Comparison of ENCODE assay signal across 9 cellular contexts in genomic region chr4:102299708-102300107, GRCh38. TPM values are rescaled to one million over a fixed set of nuclear protein-coding genes. Genes with fewer than 3 reads are reported as not detected.
DNase-seq lines count a peak whose midpoint lies in the region; ATAC-seq, FAIRE-seq and TF ChIP-seq lines count a peak whose summit lies in the region.
"Had no signal": no experiment of that assay in that cellular context is flagged by ENCODE, and none has a peak within 500 bp of the region (broad histone marks: within the 10 kb centered on the region; RNA-seq: fewer than 3 reads in every experiment).

No MANE protein-coding gene starts in this region.

- H3K27ac Mint-ChIP-seq in Calu3 (ENCODE audit: unreplicated experiment) (no peak overlapping the region), astrocyte (ENCODE audit: unreplicated experiment) (no peak overlapping the region)
- H3K27ac Mint-ChIP-seq in stimulated activated memory B cell treated with anti-CD40 and anti-IgM and Interleukin-4, amounts not matched to agents 10 μg/mL and 1 μg/mL and 100 μg/mL, for 72 hours: no peak overlapping the region
- H3K27ac Mint-ChIP-seq: activated naive CD4-positive, alpha-beta T cell treated with anti-CD3 and anti-CD28 coated beads, Interleukin-2, amount 50 U/mL, for 24 hours had no signal

- H3K4me3 ChIP-seq in astrocyte (ENCODE audit: insufficient read depth, low read depth, low read length): no peak overlapping the region

- no peaks in the 10 kb centered on the region for H3K9me3 Mint-ChIP-seq in Calu3 (ENCODE audit: low read depth, unreplicated experiment)
- no peaks in the 10 kb centered on the region for H3K9me3 Mint-ChIP-seq in astrocyte (ENCODE audit: unreplicated experiment)
- H3K9me3 Mint-ChIP-seq in stimulated activated memory B cell treated with anti-CD40 and anti-IgM and Interleukin-4, amounts not matched to agents 10 μg/mL and 1 μg/mL and 100 μg/mL, for 72 hours: no peaks in the 10 kb centered on the region
- H3K9me3 Mint-ChIP-seq: activated naive CD4-positive, alpha-beta T cell treated with anti-CD3 and anti-CD28 coated beads, Interleukin-2, amount 50 U/mL, for 24 hours had no signal

- no peaks in the 10 kb centered on the region for H3K4me1 ChIP-seq in astrocyte (ENCODE audit: insufficient read depth, low read length)

- no TSS peak for BruUV-seq in Calu3 (replicated peaks; lab: Mats Ljungman, UMichigan)

- H3K9ac ChIP-seq in astrocyte (ENCODE audit: low read length): no peak overlapping the region

- peaks cover 6% of the 10 kb centered on the region for H3K4me1 Mint-ChIP-seq in Calu3 (ENCODE audit: low read depth, unreplicated experiment)
- peaks cover 3% of the 10 kb centered on the region for H3K4me1 Mint-ChIP-seq in astrocyte (ENCODE audit: low read depth, unreplicated experiment)
- peaks cover 20% of the 10 kb centered on the region for H3K4me1 Mint-ChIP-seq in stimulated activated memory B cell treated with anti-CD40 and anti-IgM and Interleukin-4, amounts not matched to agents 10 μg/mL and 1 μg/mL and 100 μg/mL, for 72 hours

- TF ChIP-seq CTCF in Calu3 (IDR thresholded peaks at IDR 0.05; ENCODE audit: unreplicated experiment): peak; percentile 55
- TF ChIP-seq CTCF in astrocyte (IDR thresholded peaks at IDR 0.05; ENCODE audit: insufficient read depth, low read depth, low read length): peak; percentile 71

- no peaks in the 10 kb centered on the region for H3K79me2 ChIP-seq in astrocyte (ENCODE audit: insufficient read depth, low read length)

- H3K9me3 ChIP-seq in astrocyte (ENCODE audit: insufficient read depth, low read depth, low read length): no peaks in the 10 kb centered on the region

- no peak overlapping the region for H3K4me2 ChIP-seq in astrocyte (ENCODE audit: low read length)

- intact Hi-C loops in Calu3 (cut with micrococcal nuclease; ENCODE audit: unreplicated experiment): no loop called here

- no peaks in the 10 kb centered on the region for H3K27me3 Mint-ChIP-seq in Calu3 (ENCODE audit: unreplicated experiment)
- no peaks in the 10 kb centered on the region for H3K27me3 Mint-ChIP-seq in astrocyte (ENCODE audit: low read depth, unreplicated experiment)
- no peaks in the 10 kb centered on the region for H3K27me3 Mint-ChIP-seq in stimulated activated memory B cell treated with anti-CD40 and anti-IgM and Interleukin-4, amounts not matched to agents 10 μg/mL and 1 μg/mL and 100 μg/mL, for 72 hours
- H3K27me3 Mint-ChIP-seq: activated naive CD4-positive, alpha-beta T cell treated with anti-CD3 and anti-CD28 coated beads, Interleukin-2, amount 50 U/mL, for 24 hours had no signal

- H3K27me3 ChIP-seq in astrocyte (ENCODE audit: insufficient read depth, low read length): no peaks in the 10 kb centered on the region

- no peak overlapping the region for H3K27ac ChIP-seq in astrocyte (ENCODE audit: low read depth, low read length)

- no peaks in the 10 kb centered on the region for H4K20me1 ChIP-seq in astrocyte (ENCODE audit: insufficient read depth, low read length)

- no peak overlapping the region for H3K4me3 Mint-ChIP-seq in Calu3 (ENCODE audit: low read depth, unreplicated experiment)
- H3K4me3 Mint-ChIP-seq in astrocyte (ENCODE audit: unreplicated experiment): no peak overlapping the region
- H3K4me3 Mint-ChIP-seq in stimulated activated memory B cell treated with anti-CD40 and anti-IgM and Interleukin-4, amounts not matched to agents 10 μg/mL and 1 μg/mL and 100 μg/mL, for 72 hours: no peak overlapping the region
- H3K4me3 Mint-ChIP-seq: activated naive CD4-positive, alpha-beta T cell treated with anti-CD3 and anti-CD28 coated beads, Interleukin-2, amount 50 U/mL, for 24 hours had no signal

- no peak overlapping the region for H2AFZ ChIP-seq in astrocyte (ENCODE audit: low read depth, low read length)

- FAIRE-seq in astrocyte (lab: Jason Lieb, UNC): no peak

- H3K36me3 ChIP-seq in astrocyte (ENCODE audit: insufficient read depth, low read length): no peaks in the 10 kb centered on the region

- DNase-seq in Calu3 (peak; percentile 27), NCI-H226 (peak; percentile 51), astrocyte (ENCODE audit: low read depth) (peak; percentile 49), inferior parietal cortex (ENCODE audit: extremely low spot score) (peak; percentile 47), NCI-H2029 (lab: John Stamatoyannopoulos, UW) (no peak)

- H3K36me3 Mint-ChIP-seq in Calu3 (ENCODE audit: insufficient read depth, unreplicated experiment): no peaks in the 10 kb centered on the region
- H3K36me3 Mint-ChIP-seq in astrocyte (ENCODE audit: low read depth, unreplicated experiment): no peaks in the 10 kb centered on the region
- H3K36me3 Mint-ChIP-seq in stimulated activated memory B cell treated with anti-CD40 and anti-IgM and Interleukin-4, amounts not matched to agents 10 μg/mL and 1 μg/mL and 100 μg/mL, for 72 hours: peaks cover 48% of the 10 kb centered on the region

- CTCF ChIA-PET in Calu3 (lab: Charles Lee): interaction anchor here (0.7 to 1.0 kb wide), 5 partner anchors 9 to 363 kb away, joined by 3 to 6 read pairs (median 3); partner anchors contain the start of gene SLC39A8

- ATAC-seq in GM18867 (IDR thresholded peaks at IDR 0.05; ENCODE audit: unreplicated experiment): peak; percentile 94
- ATAC-seq in HG02973 (IDR thresholded peaks at IDR 0.05; ENCODE audit: unreplicated experiment): peak; percentile 94
- ATAC-seq in stimulated activated memory B cell treated with anti-CD40 and anti-IgM and Interleukin-4, amounts not matched to agents 10 μg/mL and 1 μg/mL and 100 μg/mL, for 72 hours: peak; percentile 72

RNA-seq across cellular contexts. Expression of gene SLC39A8, which starts 45.6 kb away (rescaled TPM):
- total RNA-seq in Calu3 (2022): 13.3 and 30.8 TPM in 2 replicates
- 5.0 and 5.6 TPM in 2 replicates for total RNA-seq in astrocyte
